20 cellular contexts compared by ENCODE assay signal in the genomic region with DNA sequence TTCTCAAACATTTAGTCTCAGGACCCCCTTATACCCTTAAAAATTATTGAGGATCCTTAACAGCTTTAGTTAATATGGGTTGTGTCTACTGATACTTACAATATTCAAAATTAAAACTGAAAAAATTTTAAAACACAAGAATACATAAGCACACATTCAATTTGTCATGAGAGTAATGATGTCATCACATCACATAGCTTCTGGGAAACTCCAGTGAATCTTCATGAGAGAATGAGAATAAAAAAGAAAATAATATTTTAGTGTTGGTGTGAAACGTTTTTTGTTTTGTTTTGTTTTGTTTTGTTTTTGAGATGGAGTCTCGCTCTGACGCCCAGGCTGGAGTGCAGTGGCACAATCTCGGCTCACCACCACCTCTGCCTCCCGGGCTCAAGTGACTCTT. TPM values are rescaled to one million over a fixed set of nuclear protein-coding genes. Genes with fewer than 3 reads are reported as not detected.
DNase-seq lines count a peak whose midpoint lies in the region; ATAC-seq, FAIRE-seq and TF ChIP-seq lines count a peak whose summit lies in the region.
"Had no signal": no experiment of that assay in that cellular context is flagged by ENCODE, and none has a peak within 500 bp of the region (broad histone marks: within the 10 kb centered on the region; RNA-seq: fewer than 3 reads in every experiment).

No MANE protein-coding gene starts in this region.

- no peak for FAIRE-seq in HepG2 (lab: Jason Lieb, UNC)
- no peak for FAIRE-seq in K562 (lab: Jason Lieb, UNC)
- FAIRE-seq: GM12878, H1 had no signal

- intact Hi-C loops in HepG2 (cut with micrococcal nuclease; ENCODE audit: unreplicated experiment) (no loop called here), right lobe of liver (cut with DNase I) (no loop called here), K562 (cut with micrococcal nuclease) (no loop called here)

- TF ChIP-seq EP300 in HepG2 (IDR thresholded peaks at IDR 0.05; ENCODE audit: low read depth in 2 of 2, low read length in 2 of 2): no peak
- TF ChIP-seq EP300 in HepG2 (CRISPR knock-in tag; IDR thresholded peaks at IDR 0.05; ENCODE audit: borderline replicate concordance): no peak
- TF ChIP-seq EP300 in K562 (IDR thresholded peaks at IDR 0.05; ENCODE audit: low read length): no peak

- TF ChIP-seq RAD21 in HepG2 (CRISPR knock-in tag; IDR thresholded peaks at IDR 0.05): no peak
- TF ChIP-seq RAD21 in K562 (CRISPR knock-in tag; conservative IDR thresholded peaks at IDR 0.05 in 1 of 2, IDR thresholded peaks at IDR 0.05 in 1 of 2): no peak

- H3K9me3 ChIP-seq in HepG2 (ENCODE audit: low read length): peaks cover 7% of the 10 kb centered on the region
- no peaks in the 10 kb centered on the region for H3K9me3 ChIP-seq in right lobe of liver
- H3K9me3 ChIP-seq in K562 (replicated peaks; ENCODE audit: control insufficient read depth, insufficient read depth, low read depth, low read length): no peaks in the 10 kb centered on the region
- no peaks in the 10 kb centered on the region for H3K9me3 ChIP-seq in neutrophil

- H3K27me3 ChIP-seq in HepG2 (ENCODE audit: control insufficient read depth in 1 of 2, insufficient read depth in 2 of 2, low read length in 2 of 2): no peaks in the 10 kb centered on the region
- H3K27me3 ChIP-seq in right lobe of liver: no peaks in the 10 kb centered on the region
- no peaks in the 10 kb centered on the region for H3K27me3 ChIP-seq in K562 (ENCODE audit: control insufficient read depth in 2 of 2, insufficient read depth in 2 of 2, low read length in 2 of 2)
- no peaks in the 10 kb centered on the region for H3K27me3 ChIP-seq in neutrophil

- H3K79me2 ChIP-seq in HepG2 (ENCODE audit: insufficient read depth, low read length) (no peaks in the 10 kb centered on the region), K562 (ENCODE audit: control insufficient read depth, insufficient read depth, low read length) (no peaks in the 10 kb centered on the region)

- BruUV-seq in HepG2 (replicated peaks; lab: Mats Ljungman, UMichigan) (no TSS peak), K562 (replicated peaks; lab: Mats Ljungman, UMichigan) (no TSS peak)

- H3K27ac ChIP-seq in HepG2 (ENCODE audit: extremely low read length, insufficient read depth, low read length) (no peak overlapping the region), right lobe of liver (no peak overlapping the region), K562 (ENCODE audit: extremely low read depth, low read depth, low read length) (no peak overlapping the region), neutrophil (peak overlapping the region; percentile 73)

- H3K9me1 ChIP-seq in K562 (ENCODE audit: control insufficient read depth, insufficient read depth, low read length): no peaks in the 10 kb centered on the region

- H3K9ac ChIP-seq in HepG2 (ENCODE audit: insufficient read depth, low read depth, low read length) (no peak overlapping the region), K562 (ENCODE audit: insufficient read depth in 1 of 2, low read depth in 2 of 2, low read length in 2 of 2) (no peak overlapping the region)

- under 1% methylated on average over 5 of the region's 5 CpGs for WGBS in HepG2 (ENCODE audit: low lambda C conversion rate)
- 71% methylated on average over 5 of the region's 5 CpGs for WGBS in right lobe of liver (ENCODE audit: insufficient coverage, low coverage, low lambda C conversion rate, missing lambda C conversion rate)
- 0% methylated on average over 5 of the region's 5 CpGs for WGBS in K562 (ENCODE audit: insufficient coverage, low coverage, missing lambda C conversion rate)

- H3K36me3 ChIP-seq in HepG2 (replicated peaks in 1 of 2; ENCODE audit: control insufficient read depth in 1 of 2, insufficient read depth in 2 of 2, low read length in 2 of 2) (no peaks in the 10 kb centered on the region), right lobe of liver (no peaks in the 10 kb centered on the region), K562 (ENCODE audit: control insufficient read depth, insufficient read depth, low read length) (no peaks in the 10 kb centered on the region), neutrophil (no peaks in the 10 kb centered on the region)

- CTCF ChIA-PET in HepG2 (lab: Yijun Ruan, JAX; ENCODE audit: low intra/inter-chr PET ratio, low total read pairs) (no interaction called here), K562 (lab: Yijun Ruan, JAX; ENCODE audit: low intra/inter-chr PET ratio) (no interaction called here)

- POLR2A ChIA-PET in HepG2 (lab: Yijun Ruan, JAX): no interaction called here
- POLR2A ChIA-PET in K562 (lab: Yijun Ruan, JAX): interaction anchor here (1.3 kb wide), 1 partner anchor 8 kb away, joined by 3 read pairs; no protein-coding TSS in a partner anchor

- H3K4me2 ChIP-seq in HepG2 (ENCODE audit: low read depth, low read length) (no peak overlapping the region), K562 (ENCODE audit: insufficient read depth, low read length) (no peak overlapping the region)

- H3K4me3 ChIP-seq in HepG2 (replicated peaks in 1 of 3; ENCODE audit: insufficient read depth in 1 of 3, low read depth in 2 of 3, low read length in 3 of 3): no peak overlapping the region
- H3K4me3 ChIP-seq in right lobe of liver: no peak overlapping the region
- H3K4me3 ChIP-seq in K562: no peak overlapping the region
- H3K4me3 ChIP-seq in neutrophil (ENCODE audit: low read depth in 1 of 2, low read length in 1 of 2): no peak overlapping the region
- H3K4me3 ChIP-seq: GM12878 had no signal

- H3K4me1 ChIP-seq in HepG2 (ENCODE audit: insufficient read depth, low read length): no peaks in the 10 kb centered on the region
- H3K4me1 ChIP-seq in right lobe of liver: no peaks in the 10 kb centered on the region
- H3K4me1 ChIP-seq in K562 (replicated peaks in 1 of 2; ENCODE audit: control insufficient read depth in 2 of 2, insufficient read depth in 2 of 2, low read length in 2 of 2): no peaks in the 10 kb centered on the region
- peaks cover 52 to 62% of the 10 kb centered on the region in 2 experiments for H3K4me1 ChIP-seq in neutrophil (ENCODE audit: control insufficient read depth in 1 of 2, insufficient read depth in 1 of 2, low read depth in 1 of 2, low read length in 1 of 2)

- ATAC-seq in HepG2: no peak
- no peak for ATAC-seq in right lobe of liver
- no peak for ATAC-seq in K562
- ATAC-seq: GM12878 had no signal

- no peak for TF ChIP-seq CTCF in HepG2 (CRISPR knock-in tag; IDR thresholded peaks at IDR 0.05)
- TF ChIP-seq CTCF in right lobe of liver (IDR thresholded peaks at IDR 0.05): no peak
- TF ChIP-seq CTCF in K562 (IDR thresholded peaks at IDR 0.05 in 2 of 3, conservative IDR thresholded peaks at IDR 0.05 in 1 of 3; ENCODE audit: insufficient read depth in 2 of 3, low read depth in 1 of 3, low read length in 3 of 3): no peak
- TF ChIP-seq CTCF in neutrophil (IDR thresholded peaks at IDR 0.05): no peak

- H4K20me1 ChIP-seq in HepG2 (ENCODE audit: insufficient read depth, low read length) (no peaks in the 10 kb centered on the region), K562 (replicated peaks; ENCODE audit: control insufficient read depth, insufficient read depth, low read length) (no peaks in the 10 kb centered on the region)

- TF ChIP-seq POLR2A in HepG2 (IDR thresholded peaks at IDR 0.05; ENCODE audit: insufficient read depth in 1 of 2, low read depth in 2 of 2, low read length in 2 of 2) (no peak), right lobe of liver (IDR thresholded peaks at IDR 0.05) (no peak), K562 (conservative IDR thresholded peaks at IDR 0.05) (no peak)

- in situ Hi-C loops in HepG2 (cut with HindIII; ENCODE audit: extremely low pct_ligation_motif_present, low pct_unique_long_range_greater_than_20kb) (no loop called here), K562 (cut with MboI) (no loop called here)

- H2AFZ ChIP-seq in HepG2 (ENCODE audit: low read length) (no peak overlapping the region), K562 (ENCODE audit: low read depth, low read length) (no peak overlapping the region)

- DNase-seq in HepG2 (ENCODE audit: low spot score) (no peak), right lobe of liver (no peak), K562 (ENCODE audit: extremely low read depth in 1 of 4, low spot score in 3 of 4) (no peak), cerebellum (ENCODE audit: low spot score) (no peak), T1000 (lab: John Stamatoyannopoulos, UW) (no peak), T-helper 1 cell (no peak)
- DNase-seq: 8988T; C1 segment of cervical spinal cord; CD4-positive, CD25-positive, alpha-beta regulatory T cell; CD8-positive, alpha-beta memory T cell; COR-L47; DMS 273 treated with DMSO at 0.1 percent for 48 hours; DMS53; DND-41; EL; H9 had no signal

RNA-seq across cellular contexts. Expression of a gene that starts 25.1 kb away (rescaled TPM):
- not detected in 2 replicates for total RNA-seq in HepG2 (2016; rRNA removed; fragmentation: Illumina TruSeq; extraction: Trizol)
- not detected in 2 replicates for total RNA-seq in HepG2 (2016; cell fraction: cytosol; rRNA removed; fragmentation: Illumina TruSeq; extraction: Trizol; ENCODE audit: low read depth)
- total RNA-seq in HepG2 (2016; cell fraction: insoluble cytoplasmic fraction; rRNA removed; fragmentation: Illumina TruSeq; extraction: Trizol): not detected in 2 replicates
- not detected in 2 replicates for total RNA-seq in HepG2 (2016; cell fraction: membrane; rRNA removed; fragmentation: Illumina TruSeq; extraction: Trizol)
- total RNA-seq in HepG2 (2016; cell fraction: nucleus; rRNA removed; fragmentation: Illumina TruSeq; extraction: Trizol): not detected in 2 replicates
- not detected in 2 replicates for polyA plus RNA-seq in HepG2 (2011; rRNA removed)
- not detected in 2 replicates for polyA plus RNA-seq in HepG2 (2011; cell fraction: cytosol; rRNA removed)
- not detected in 2 replicates for polyA plus RNA-seq in HepG2 (2011; cell fraction: nucleus; rRNA removed)
- polyA plus RNA-seq in HepG2 (2012): not detected in 2 replicates
- not detected in 2 replicates for polyA plus RNA-seq in HepG2 (2016; cell fraction: cytosol; fragmentation: Illumina TruSeq; extraction: Trizol; ENCODE audit: low read depth)
- polyA plus RNA-seq in HepG2 (2016; cell fraction: insoluble cytoplasmic fraction; fragmentation: Illumina TruSeq; extraction: Trizol; ENCODE audit: low read depth): not detected in 2 replicates
- polyA plus RNA-seq in HepG2 (2016; cell fraction: membrane; fragmentation: Illumina TruSeq; extraction: Trizol; ENCODE audit: low read depth): not detected in 2 replicates
- not detected in 2 replicates for polyA plus RNA-seq in HepG2 (2016; cell fraction: nucleus; fragmentation: Illumina TruSeq; extraction: Trizol; ENCODE audit: insufficient read depth, low read depth)
- 9.4 TPM in 1 of 2 replicates, not detected in the other for polyA minus RNA-seq in HepG2 (2011; rRNA and poly(A)+ RNA removed; ENCODE audit: low replicate concordance)
- polyA minus RNA-seq in HepG2 (2011; cell fraction: cytosol; rRNA and poly(A)+ RNA removed): not detected in 2 replicates
- polyA minus RNA-seq in HepG2 (2011; cell fraction: nucleus; rRNA and poly(A)+ RNA removed): not detected in 2 replicates
- under 1 TPM in 5 of 6 experiments, not detected in 1; 0.12 to 0.49 (median 0.22) TPM for total RNA-seq in right lobe of liver
- not detected in 2 replicates for total RNA-seq in K562 (2011; cell fraction: chromatin; rRNA removed; ENCODE audit: low replicate concordance)
- not detected in 2 replicates for total RNA-seq in K562 (2011; cell fraction: nucleolus; rRNA removed)
- total RNA-seq in K562 (2011; cell fraction: nucleoplasm; rRNA removed): not detected in 2 replicates
- 1.1 TPM in 1 of 2 replicates, not detected in the other for total RNA-seq in K562 (2014; rRNA removed)
- total RNA-seq in K562 (2014; rRNA removed; fragmentation: Illumina TruSeq; extraction: Trizol): 0.25 and 0.41 TPM in 2 replicates
- total RNA-seq in K562 (2015; rRNA removed; fragmentation: Illumina TruSeq; extraction: Trizol): 0.33 and 0.49 TPM in 2 replicates
- 0.18 TPM in 2 replicates for total RNA-seq in K562 (2021)
- 0.08 and 0.22 TPM in 2 replicates for polyA plus RNA-seq in K562 (2011; rRNA removed)
- polyA plus RNA-seq in K562 (2011; cell fraction: cytosol; rRNA removed): 0.22 and 0.35 TPM in 2 replicates
- 0.10 and 0.26 TPM in 2 replicates for polyA plus RNA-seq in K562 (2011; cell fraction: nucleus; rRNA removed)
- 0.36 and 0.44 TPM in 2 replicates for polyA plus RNA-seq in K562 (2012)
- polyA plus RNA-seq in K562 (2014; fragmentation: Illumina TruSeq; extraction: Trizol): 0.08 and 0.21 TPM in 2 replicates
- under 1 TPM; 0.20 to 0.25 TPM for polyA plus RNA-seq in K562 (2014; fragmentation: Nextera tagmentation; extraction: Ambion mirVana)
- 0.19 and 0.43 TPM in 2 replicates for polyA plus RNA-seq in K562 (2014; rRNA removed)
- polyA minus RNA-seq in K562 (2011; rRNA and poly(A)+ RNA removed): 0.07 and 0.45 TPM in 2 replicates
- polyA minus RNA-seq in K562 (2011; cell fraction: cytosol; rRNA and poly(A)+ RNA removed): not detected in 2 replicates
- polyA minus RNA-seq in K562 (2011; cell fraction: nucleus; rRNA and poly(A)+ RNA removed): not detected in 2 replicates
- total RNA-seq in cerebellum: 0.91 TPM
- total RNA-seq: CD4-positive, CD25-positive, alpha-beta regulatory T cell; CD8-positive, alpha-beta memory T cell; G401; GM12878 had no signal
- polyA plus RNA-seq: CD4-positive, CD25-positive, alpha-beta regulatory T cell; CD8-positive, alpha-beta memory T cell had no signal
